1 cellular context compared by ENCODE assay signal in genomic region chr11:36509694-36510566, GRCh38.
TF ChIP-seq lines count a peak whose summit lies in the region.

Gene TRAF6, minus strand, starts transcription at chr11:36510272. Its CDS starts 8,757 bp downstream, at chr11:36501515.

TF ChIP-seq in HepG2, 621 proteins besides CTCF, POLR2A, EP300 and RAD21 (continued from another document and continues in another):
- TF ChIP-seq ZBTB14 (CRISPR knock-in tag; IDR thresholded peaks at IDR 0.05) (peak; percentile 73), NFIC (IDR thresholded peaks at IDR 0.05; ENCODE audit: low read length) (no peak), ZC3H13 (CRISPR knock-in tag; IDR thresholded peaks at IDR 0.05) (no peak), HIC2 (CRISPR knock-in tag; IDR thresholded peaks at IDR 0.05; ENCODE audit: low read depth) (0 out of 2 replicates have a peak, but pooled peaks have one; percentile 37), ZNF761 (CRISPR knock-in tag; conservative IDR thresholded peaks at IDR 0.05) (no peak), HMGA1 (CRISPR knock-in tag; conservative IDR thresholded peaks at IDR 0.05) (no peak), KDM5B (CRISPR knock-in tag; IDR thresholded peaks at IDR 0.05; ENCODE audit: borderline replicate concordance) (peak; percentile 97), ZNF30 (CRISPR knock-in tag; IDR thresholded peaks at IDR 0.05) (0 out of 2 replicates have a peak, but pooled peaks have one; percentile 33), RELA (CRISPR knock-in tag; IDR thresholded peaks at IDR 0.05) (0 out of 2 replicates have a peak, but pooled peaks have one; percentile 45), ZNF605 (CRISPR knock-in tag; IDR thresholded peaks at IDR 0.05) (peak; percentile 89), RFX5 (IDR thresholded peaks at IDR 0.05; ENCODE audit: low read depth, low read length) (0 out of 2 replicates have a peak, but pooled peaks have one; percentile 30), JDP2 (CRISPR knock-in tag; IDR thresholded peaks at IDR 0.05; ENCODE audit: borderline replicate concordance) (no peak), HOXA9 (CRISPR knock-in tag; IDR thresholded peaks at IDR 0.05; ENCODE audit: borderline replicate concordance) (no peak), CREBL2 (CRISPR knock-in tag; IDR thresholded peaks at IDR 0.05; ENCODE audit: borderline replicate concordance) (0 out of 2 replicates have a peak, but pooled peaks have one; percentile 50), FOXO4 (CRISPR knock-in tag; conservative IDR thresholded peaks at IDR 0.05) (no peak), NFE2 (CRISPR knock-in tag; IDR thresholded peaks at IDR 0.05) (no peak), REPIN1 (CRISPR knock-in tag; IDR thresholded peaks at IDR 0.05; ENCODE audit: borderline replicate concordance, low read depth) (peak; percentile 85; the same call in 1 of the 2 replicates), ZNF138 (CRISPR knock-in tag; IDR thresholded peaks at IDR 0.05; ENCODE audit: low read depth) (peak; percentile 89; the same call in 1 of the 2 replicates), ZNF562 (CRISPR knock-in tag; IDR thresholded peaks at IDR 0.05; ENCODE audit: borderline replicate concordance) (no peak), HIVEP1 (CRISPR knock-in tag; IDR thresholded peaks at IDR 0.05) (peak; percentile 78), ZSCAN25 (CRISPR knock-in tag; IDR thresholded peaks at IDR 0.05) (peak; percentile 80), REST (IDR thresholded peaks at IDR 0.05; ENCODE audit: borderline replicate concordance in 1 of 2, low read depth in 1 of 2, low read length in 2 of 2) (no peak), PAF1 (CRISPR knock-in tag; IDR thresholded peaks at IDR 0.05) (no peak), HHEX (CRISPR knock-in tag; IDR thresholded peaks at IDR 0.05) (no peak), SP5 (CRISPR knock-in tag; IDR thresholded peaks at IDR 0.05; ENCODE audit: borderline replicate concordance, low read depth) (peak; percentile 35; the same call in 1 of the 2 replicates), ZBTB38 (CRISPR knock-in tag; IDR thresholded peaks at IDR 0.05) (peak; percentile 60; the same call in 1 of the 2 replicates), POGZ (CRISPR knock-in tag; IDR thresholded peaks at IDR 0.05) (peak; percentile 100), ZBTB26 (CRISPR knock-in tag; IDR thresholded peaks at IDR 0.05; ENCODE audit: borderline replicate concordance) (peak; percentile 72), ZFP82 (CRISPR knock-in tag; IDR thresholded peaks at IDR 0.05; ENCODE audit: borderline replicate concordance) (0 out of 2 replicates have a peak, but pooled peaks have one; percentile 60), HMG20A (CRISPR knock-in tag; IDR thresholded peaks at IDR 0.05; ENCODE audit: borderline replicate concordance) (0 out of 2 replicates have a peak, but pooled peaks have one; percentile 11), MTA1 (CRISPR knock-in tag; IDR thresholded peaks at IDR 0.05; ENCODE audit: borderline replicate concordance) (peak; percentile 72; the same call in 1 of the 2 replicates), ZNF577 (CRISPR knock-in tag; IDR thresholded peaks at IDR 0.05; ENCODE audit: borderline replicate concordance, low read depth) (no peak), KMT2A (CRISPR knock-in tag; IDR thresholded peaks at IDR 0.05) (peak; percentile 95), FOXA3 (CRISPR knock-in tag; IDR thresholded peaks at IDR 0.05) (peak; percentile 65), BCL6 (CRISPR knock-in tag; IDR thresholded peaks at IDR 0.05) (peak; percentile 64), MEF2D (CRISPR knock-in tag; IDR thresholded peaks at IDR 0.05) (peak; percentile 66), NONO (IDR thresholded peaks at IDR 0.05) (no peak), NONO (CRISPR knock-in tag; conservative IDR thresholded peaks at IDR 0.05) (peak; percentile 96), ZNF263 (CRISPR knock-in tag; IDR thresholded peaks at IDR 0.05) (peak; percentile 65; the same call in 1 of the 2 replicates), YY1 (IDR thresholded peaks at IDR 0.05; ENCODE audit: insufficient read depth, insufficient replicate concordance, low read depth, low read length) (peak; percentile 71), ZKSCAN8 (CRISPR knock-in tag; IDR thresholded peaks at IDR 0.05; ENCODE audit: borderline replicate concordance) (peak; percentile 71; the same call in 1 of the 2 replicates), SIX4 (CRISPR knock-in tag; IDR thresholded peaks at IDR 0.05) (0 out of 2 replicates have a peak, but pooled peaks have one; percentile 31), ZHX2 (IDR thresholded peaks at IDR 0.05; ENCODE audit: low read depth) (peak; percentile 35; the same call in 1 of the 2 replicates), ZHX2 (CRISPR knock-in tag; IDR thresholded peaks at IDR 0.05; ENCODE audit: borderline replicate concordance) (0 out of 2 replicates have a peak, but pooled peaks have one; percentile 33), ADNP (CRISPR knock-in tag; IDR thresholded peaks at IDR 0.05) (0 out of 2 replicates have a peak, but pooled peaks have one; percentile 10), CENPBD1 (CRISPR knock-in tag; IDR thresholded peaks at IDR 0.05; ENCODE audit: borderline replicate concordance, low read depth) (no peak), ZNF446 (CRISPR knock-in tag; IDR thresholded peaks at IDR 0.05) (no peak), ZNF83 (CRISPR knock-in tag; IDR thresholded peaks at IDR 0.05; ENCODE audit: borderline replicate concordance) (peak; percentile 61; the same call in 1 of the 2 replicates), ZNF367 (CRISPR knock-in tag; IDR thresholded peaks at IDR 0.05; ENCODE audit: borderline replicate concordance) (no peak), ZNF746 (CRISPR knock-in tag; IDR thresholded peaks at IDR 0.05) (no peak), TIGD3 (CRISPR knock-in tag; IDR thresholded peaks at IDR 0.05; ENCODE audit: borderline replicate concordance) (peak; percentile 21)
